ENCODE assay signal across 32 cellular contexts in genomic region chr3:105238367-105238766, GRCh38.
"Had no signal": no experiment of that assay in that cellular context is flagged by ENCODE, and none has a peak within 500 bp of the region (broad histone marks: within the 10 kb centered on the region; RNA-seq: fewer than 3 reads in every experiment).

No MANE protein-coding gene starts in this region.

- H3K9me3 Mint-ChIP-seq: activated CD4-positive, alpha-beta T cell treated with anti-CD3 and anti-CD28 coated beads, Interleukin-2, amount 10 ng/mL, durations not matched to agents 24 days and 14 days; activated CD8-positive, alpha-beta T cell treated with anti-CD3 and anti-CD28 coated beads for 36 hours; activated naive CD4-positive, alpha-beta T cell treated with anti-CD3 and anti-CD28 coated beads, Interleukin-2, amount 10 ng/mL, durations not matched to agents 7 days and 5 days; activated naive CD8-positive, alpha-beta T cell treated with anti-CD3 and anti-CD28 coated beads, Interleukin-2, amount 50 U/mL, for 24 hours; brain had no signal

- DNase-seq: activated CD4-positive, alpha-beta T cell treated with anti-CD3 and anti-CD28 coated beads for 1 hour; activated CD4-positive, alpha-beta T cell treated with anti-CD3 and anti-CD28 coated beads, Interleukin-2, amount 10 ng/mL, durations not matched to agents 24 days and 14 days; activated CD4-positive, alpha-beta T cell treated with anti-CD3 and anti-CD28 coated beads, Interleukin-2, amount 50 U/mL, for 4 hours; activated CD4-positive, CD25-positive, alpha-beta regulatory T cell; activated CD8-positive, alpha-beta T cell treated with anti-CD3 and anti-CD28 coated beads for 36 hours; activated effector memory CD4-positive, alpha-beta T cell treated with Interleukin-2 at 50 U/mL for 16 hours; activated naive CD4-positive, alpha-beta T cell treated with anti-CD3 and anti-CD28 coated beads, Interleukin-2, amount 10 ng/mL, durations not matched to agents 7 days and 5 days; activated naive CD8-positive, alpha-beta T cell treated with anti-CD3 and anti-CD28 coated beads, Interleukin-2, amount 50 U/mL, for 24 hours; activated T-cell treated with anti-CD3 and anti-CD28 coated beads, Interleukin-2, amount 50 U/mL, for 1 hour; anterior cingulate cortex; caudate nucleus; cerebellar nuclear complex; Kasumi-1; KG1; MG63; NCI-H1048; NCI-H1105 treated with DMSO at 0.1 percent for 48 hours; NCI-H1436; NCI-H187; NCI-H2029 treated with DMSO at 0.1 percent for 48 hours; NCI-H2107; NCI-H2171; NCI-H510A; NCI-H526; NCI-H774; SHP77 treated with DMSO at 0.1 percent for 48 hours; T1000; WERI-Rb-1 had no signal

- H3K4me3 Mint-ChIP-seq: activated CD4-positive, alpha-beta T cell treated with anti-CD3 and anti-CD28 coated beads, Interleukin-2, amount 10 ng/mL, durations not matched to agents 24 days and 14 days; activated CD8-positive, alpha-beta T cell treated with anti-CD3 and anti-CD28 coated beads for 36 hours; activated naive CD4-positive, alpha-beta T cell treated with anti-CD3 and anti-CD28 coated beads, Interleukin-2, amount 10 ng/mL, durations not matched to agents 7 days and 5 days; activated naive CD8-positive, alpha-beta T cell; activated naive CD8-positive, alpha-beta T cell treated with anti-CD3 and anti-CD28 coated beads, Interleukin-2, amount 50 U/mL, for 24 hours; brain had no signal

- H3K36me3 ChIP-seq: MG63, WERI-Rb-1 had no signal

- H3K36me3 Mint-ChIP-seq: activated naive CD4-positive, alpha-beta T cell treated with anti-CD3 and anti-CD28 coated beads, Interleukin-2, amount 10 ng/mL, durations not matched to agents 7 days and 5 days; activated naive CD8-positive, alpha-beta T cell; brain had no signal

- FAIRE-seq: bronchial epithelial cell had no signal

- H3K4me3 ChIP-seq: MG63 had no signal

- H3K27ac Mint-ChIP-seq: activated CD4-positive, alpha-beta T cell treated with anti-CD3 and anti-CD28 coated beads, Interleukin-2, amount 10 ng/mL, durations not matched to agents 24 days and 14 days; activated CD8-positive, alpha-beta T cell treated with anti-CD3 and anti-CD28 coated beads for 36 hours; activated naive CD4-positive, alpha-beta T cell treated with anti-CD3 and anti-CD28 coated beads, Interleukin-2, amount 10 ng/mL, durations not matched to agents 7 days and 5 days; activated naive CD8-positive, alpha-beta T cell; activated naive CD8-positive, alpha-beta T cell treated with anti-CD3 and anti-CD28 coated beads, Interleukin-2, amount 50 U/mL, for 24 hours; brain had no signal

- H3K4me1 Mint-ChIP-seq: activated CD4-positive, alpha-beta T cell treated with anti-CD3 and anti-CD28 coated beads, Interleukin-2, amount 10 ng/mL, durations not matched to agents 24 days and 14 days; activated naive CD4-positive, alpha-beta T cell treated with anti-CD3 and anti-CD28 coated beads, Interleukin-2, amount 10 ng/mL, durations not matched to agents 7 days and 5 days; activated naive CD8-positive, alpha-beta T cell treated with anti-CD3 and anti-CD28 coated beads, Interleukin-2, amount 50 U/mL, for 24 hours had no signal

- H3K27me3 Mint-ChIP-seq: activated CD4-positive, alpha-beta T cell treated with anti-CD3 and anti-CD28 coated beads, Interleukin-2, amount 10 ng/mL, durations not matched to agents 24 days and 14 days; activated naive CD4-positive, alpha-beta T cell treated with anti-CD3 and anti-CD28 coated beads, Interleukin-2, amount 10 ng/mL, durations not matched to agents 7 days and 5 days; activated naive CD8-positive, alpha-beta T cell; brain had no signal

- H3K27me3 ChIP-seq: MG63 had no signal

- H3K27ac ChIP-seq: WERI-Rb-1 had no signal

- ATAC-seq: activated CD8-positive, alpha-beta T cell treated with anti-CD3 and anti-CD28 coated beads for 36 hours; activated naive CD8-positive, alpha-beta T cell treated with anti-CD3 and anti-CD28 coated beads, Interleukin-2, amount 50 U/mL, for 24 hours; Panc1 had no signal

- H3K9me3 ChIP-seq: MG63 had no signal
